1 cellular context compared by ENCODE assay signal in genomic region chr10:78362406-78363022, GRCh38.
TF ChIP-seq lines count a peak whose summit lies in the region.

No MANE protein-coding gene starts in this region.

TF ChIP-seq in SK-N-SH treated with all-trans-retinoic acid at 6 μM for 48 hours, 23 proteins besides CTCF, POLR2A, EP300 and RAD21 (continued from another document):
- no peak for TF ChIP-seq CSRNP3 (CRISPR knock-in tag; IDR thresholded peaks at IDR 0.05)
- no peak for TF ChIP-seq PATZ1 (CRISPR knock-in tag; IDR thresholded peaks at IDR 0.05; ENCODE audit: borderline replicate concordance)
- TF ChIP-seq ARNTL (CRISPR knock-in tag; IDR thresholded peaks at IDR 0.05; ENCODE audit: borderline replicate concordance, low read depth): no peak
- TF ChIP-seq ZFP30 (CRISPR knock-in tag; IDR thresholded peaks at IDR 0.05): no peak
- TF ChIP-seq ESRRG (CRISPR knock-in tag; IDR thresholded peaks at IDR 0.05): no peak
